2 cellular contexts compared by ENCODE assay signal in genomic region chr4:90227177-90227576, GRCh38.
TF ChIP-seq lines count a peak whose summit lies in the region.

No MANE protein-coding gene starts in this region.

TF ChIP-seq in HepG2, 621 proteins besides CTCF, POLR2A, EP300 and RAD21:
- TF ChIP-seq GMEB2 (CRISPR knock-in tag; IDR thresholded peaks at IDR 0.05; ENCODE audit: low read depth) (no peak), ZBTB3 (CRISPR knock-in tag; IDR thresholded peaks at IDR 0.05; ENCODE audit: borderline replicate concordance, low read depth) (no peak), SALL1 (CRISPR knock-in tag; IDR thresholded peaks at IDR 0.05) (no peak), FUBP1 (CRISPR knock-in tag; IDR thresholded peaks at IDR 0.05; ENCODE audit: borderline replicate concordance) (no peak), MAFK (conservative IDR thresholded peaks at IDR 0.05 in 1 of 2, IDR thresholded peaks at IDR 0.05 in 1 of 2; ENCODE audit: low read length in 2 of 2) (peak; percentile 56 to 61), MAFF (IDR thresholded peaks at IDR 0.05; ENCODE audit: low read depth, low read length) (peak; percentile 63)

TF ChIP-seq in IMR-90, 13 proteins besides CTCF, POLR2A, EP300 and RAD21:
- TF ChIP-seq FOS (IDR thresholded peaks at IDR 0.05; ENCODE audit: low read depth, low read length) (no peak), RFX5 (IDR thresholded peaks at IDR 0.05; ENCODE audit: low read depth, low read length) (no peak), MXI1 (IDR thresholded peaks at IDR 0.05; ENCODE audit: borderline replicate concordance, low read depth, low read length) (no peak), USF2 (IDR thresholded peaks at IDR 0.05; ENCODE audit: low read depth, low read length) (no peak), SMC3 (IDR thresholded peaks at IDR 0.05; ENCODE audit: low read depth, low read length) (no peak), NFE2L2 (IDR thresholded peaks at IDR 0.05; ENCODE audit: low read depth, low read length) (no peak), MAFK (IDR thresholded peaks at IDR 0.05; ENCODE audit: low read depth, low read length) (0 out of 2 replicates have a peak, but pooled peaks have one; percentile 25), CHD1 (IDR thresholded peaks at IDR 0.05; ENCODE audit: low read depth, low read length) (no peak)
